Comparison of ENCODE assay signal across 37 cellular contexts in the genomic region with DNA sequence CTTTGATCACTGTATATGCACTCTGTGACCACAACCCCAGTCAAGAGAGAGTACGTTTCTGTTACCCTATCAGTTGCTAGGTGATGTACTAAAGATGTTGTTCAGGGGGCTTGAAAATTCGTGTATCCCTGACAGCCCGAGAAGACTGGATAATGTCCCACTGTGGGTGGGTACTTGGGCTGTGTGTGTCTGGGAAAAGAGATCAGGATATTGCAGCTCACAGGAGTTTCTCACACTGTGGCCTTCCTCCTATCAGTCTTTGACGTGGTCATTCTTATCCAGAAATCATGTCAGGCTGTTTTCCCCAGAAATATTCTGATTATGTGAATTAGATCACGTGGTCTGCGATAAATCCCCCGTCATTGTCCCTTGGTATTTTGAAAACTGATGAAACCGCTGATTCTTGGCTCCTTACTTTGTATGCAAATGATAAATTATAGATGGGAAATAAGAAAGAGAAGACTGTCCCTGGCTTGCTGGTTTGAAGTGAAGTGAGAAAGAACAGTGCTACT.
"Had no signal": no experiment of that assay in that cellular context is flagged by ENCODE, and none has a peak within 500 bp of the region (broad histone marks: within the 10 kb centered on the region; RNA-seq: fewer than 3 reads in every experiment).

No MANE protein-coding gene starts in this region.

- ATAC-seq: activated CD8-positive, alpha-beta memory T cell treated with anti-CD3 and anti-CD28 coated beads, Interleukin-2, amount 10 ng/mL, durations not matched to agents 7 days and 5 days; Panc1; SK-N-SH treated with all-trans-retinoic acid at 6 μM for 48 hours had no signal

- H3K4me1 Mint-ChIP-seq: activated CD4-positive, alpha-beta memory T cell treated with anti-CD3 and anti-CD28 coated beads, Interleukin-2, amount 10 ng/mL, durations not matched to agents 7 days and 5 days; activated CD8-positive, alpha-beta memory T cell treated with anti-CD3 and anti-CD28 coated beads, Interleukin-2, amount 10 ng/mL, durations not matched to agents 7 days and 5 days; activated naive CD8-positive, alpha-beta T cell treated with anti-CD3 and anti-CD28 coated beads for 36 hours had no signal

- H3K4me3 Mint-ChIP-seq: activated CD4-positive, alpha-beta memory T cell treated with anti-CD3 and anti-CD28 coated beads, Interleukin-2, amount 10 ng/mL, durations not matched to agents 7 days and 5 days; activated CD8-positive, alpha-beta memory T cell treated with anti-CD3 and anti-CD28 coated beads, Interleukin-2, amount 10 ng/mL, durations not matched to agents 7 days and 5 days; activated naive CD8-positive, alpha-beta T cell treated with anti-CD3 and anti-CD28 coated beads for 36 hours had no signal

- H3K9me3 Mint-ChIP-seq: activated CD4-positive, alpha-beta memory T cell treated with anti-CD3 and anti-CD28 coated beads, Interleukin-2, amount 10 ng/mL, durations not matched to agents 7 days and 5 days; activated naive CD8-positive, alpha-beta T cell treated with anti-CD3 and anti-CD28 coated beads for 36 hours had no signal

- H3K4me3 ChIP-seq: ascending aorta, MG63, SJSA1 had no signal

- H3K27ac ChIP-seq: ascending aorta, SJSA1, WERI-Rb-1 had no signal

- H3K27ac Mint-ChIP-seq: activated CD4-positive, alpha-beta memory T cell treated with anti-CD3 and anti-CD28 coated beads, Interleukin-2, amount 10 ng/mL, durations not matched to agents 7 days and 5 days; activated CD8-positive, alpha-beta memory T cell treated with anti-CD3 and anti-CD28 coated beads, Interleukin-2, amount 10 ng/mL, durations not matched to agents 7 days and 5 days; activated naive CD8-positive, alpha-beta T cell treated with anti-CD3 and anti-CD28 coated beads for 36 hours had no signal

- H3K27me3 ChIP-seq: ascending aorta, MG63 had no signal

- H3K9me3 ChIP-seq: ascending aorta, MG63, SJSA1 had no signal

- DNase-seq: activated CD4-positive, alpha-beta memory T cell treated with anti-CD3 and anti-CD28 coated beads, Interleukin-2, amount 10 ng/mL, durations not matched to agents 7 days and 5 days; activated CD4-positive, alpha-beta T cell treated with anti-CD3 and anti-CD28 coated beads for 1 hour; activated CD4-positive, alpha-beta T cell treated with anti-CD3 and anti-CD28 coated beads for 48 hours; activated CD4-positive, CD25-positive, alpha-beta regulatory T cell; activated CD8-positive, alpha-beta memory T cell treated with anti-CD3 and anti-CD28 coated beads for 24 hours; activated CD8-positive, alpha-beta memory T cell treated with anti-CD3 and anti-CD28 coated beads, Interleukin-2, amount 10 ng/mL, durations not matched to agents 7 days and 5 days; activated CD8-positive, alpha-beta memory T cell treated with anti-CD3 and anti-CD28 coated beads, Interleukin-2, amount 50 U/mL, for 48 hours; activated effector memory CD4-positive, alpha-beta T cell treated with Interleukin-2 at 50 U/mL for 16 hours; activated naive CD4-positive, alpha-beta T cell treated with anti-CD3 and anti-CD28 coated beads, Interleukin-2, amount 50 U/mL, for 16 hours; activated naive CD8-positive, alpha-beta T cell treated with anti-CD3 and anti-CD28 coated beads for 36 hours; activated T-cell treated with anti-CD3 and anti-CD28 coated beads, Interleukin-2, amount 50 U/mL, for 48 hours; amygdala; caudate nucleus; cerebellar nuclear complex; Kasumi-1; KG1; MG63; NCI-H1048; NCI-H1105 treated with DMSO at 0.1 percent for 48 hours; NCI-H1436; NCI-H1694; NCI-H1930; NCI-H2081 treated with DMSO at 0.1 percent for 48 hours; NCI-H226; NCI-H446 treated with DMSO at 0.1 percent for 48 hours; NCI-H524; NCI-H82; SHP77 treated with DMSO at 0.1 percent for 48 hours; T-helper 1 cell; T-helper 2 cell; T-helper 9 cell; WERI-Rb-1 had no signal

- FAIRE-seq: bronchial epithelial cell had no signal

- H3K36me3 Mint-ChIP-seq: activated CD8-positive, alpha-beta memory T cell treated with anti-CD3 and anti-CD28 coated beads, Interleukin-2, amount 10 ng/mL, durations not matched to agents 7 days and 5 days; activated naive CD8-positive, alpha-beta T cell treated with anti-CD3 and anti-CD28 coated beads for 36 hours had no signal

- H3K4me1 ChIP-seq: ascending aorta, SJSA1 had no signal

- H3K36me3 ChIP-seq: ascending aorta, MG63, SJSA1, WERI-Rb-1 had no signal

- H3K27me3 Mint-ChIP-seq: activated naive CD8-positive, alpha-beta T cell treated with anti-CD3 and anti-CD28 coated beads for 36 hours had no signal
